In the genomic region with DNA sequence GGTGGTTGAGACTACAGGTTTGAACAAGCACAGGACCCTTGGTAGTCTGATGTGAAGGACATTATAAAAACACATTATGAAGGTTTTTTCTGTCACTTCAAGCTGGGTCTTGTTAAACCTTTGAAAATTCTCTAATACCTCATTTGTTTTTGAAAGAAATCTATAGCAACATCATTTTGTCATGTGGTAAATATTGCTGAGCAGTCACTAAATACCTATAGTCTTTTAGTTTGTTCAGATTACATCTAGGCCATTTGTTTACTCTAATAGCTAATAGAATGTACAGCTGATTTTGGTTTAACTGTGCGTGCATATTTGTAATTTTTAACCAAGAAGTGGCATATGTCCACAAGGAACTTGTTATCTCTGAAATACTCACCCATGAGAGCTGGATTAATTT, we compare ENCODE assay signal across 1 cellular context.
TF ChIP-seq lines count a peak whose summit lies in the region.

No MANE protein-coding gene starts in this region.

TF ChIP-seq in HepG2, 621 proteins besides CTCF, POLR2A, EP300 and RAD21 (continued from another document):
- TF ChIP-seq, protein P1, sequence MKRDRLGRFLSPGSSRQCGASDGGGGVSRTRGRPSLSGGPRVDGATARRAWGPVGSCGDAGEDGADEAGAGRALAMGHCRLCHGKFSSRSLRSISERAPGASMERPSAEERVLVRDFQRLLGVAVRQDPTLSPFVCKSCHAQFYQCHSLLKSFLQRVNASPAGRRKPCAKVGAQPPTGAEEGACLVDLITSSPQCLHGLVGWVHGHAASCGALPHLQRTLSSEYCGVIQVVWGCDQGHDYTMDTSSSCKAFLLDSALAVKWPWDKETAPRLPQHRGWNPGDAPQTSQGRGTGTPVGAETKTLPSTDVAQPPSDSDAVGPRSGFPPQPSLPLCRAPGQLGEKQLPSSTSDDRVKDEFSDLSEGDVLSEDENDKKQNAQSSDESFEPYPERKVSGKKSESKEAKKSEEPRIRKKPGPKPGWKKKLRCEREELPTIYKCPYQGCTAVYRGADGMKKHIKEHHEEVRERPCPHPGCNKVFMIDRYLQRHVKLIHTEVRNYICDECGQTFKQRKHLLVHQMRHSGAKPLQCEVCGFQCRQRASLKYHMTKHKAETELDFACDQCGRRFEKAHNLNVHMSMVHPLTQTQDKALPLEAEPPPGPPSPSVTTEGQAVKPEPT (CRISPR knock-in tag; IDR thresholded peaks at IDR 0.05; ENCODE audit: low read depth), result no peak
- TF ChIP-seq TFAP4 (IDR thresholded peaks at IDR 0.05; ENCODE audit: borderline replicate concordance, low read depth) (peak; percentile 24; the same call in 1 of the 2 replicates), SUZ12 (IDR thresholded peaks at IDR 0.05; ENCODE audit: low read depth, low read length) (no peak), GATAD2A (CRISPR knock-in tag; IDR thresholded peaks at IDR 0.05) (no peak), FOXK1 (CRISPR knock-in tag; IDR thresholded peaks at IDR 0.05; ENCODE audit: borderline replicate concordance, low read depth) (no peak), MAFK (conservative IDR thresholded peaks at IDR 0.05 in 1 of 2, IDR thresholded peaks at IDR 0.05 in 1 of 2; ENCODE audit: low read length in 2 of 2) (peak; percentile 84 to 88), MEIS1 (CRISPR knock-in tag; IDR thresholded peaks at IDR 0.05; ENCODE audit: borderline replicate concordance) (no peak), MAFF (IDR thresholded peaks at IDR 0.05; ENCODE audit: low read depth, low read length) (peak; percentile 75), ZNF704 (CRISPR knock-in tag; IDR thresholded peaks at IDR 0.05; ENCODE audit: borderline replicate concordance) (no peak), GABPA (IDR thresholded peaks at IDR 0.05; ENCODE audit: low read depth, low read length) (no peak), GABPA (CRISPR knock-in tag; IDR thresholded peaks at IDR 0.05; ENCODE audit: low read depth) (no peak)
- TF ChIP-seq, protein P2, sequence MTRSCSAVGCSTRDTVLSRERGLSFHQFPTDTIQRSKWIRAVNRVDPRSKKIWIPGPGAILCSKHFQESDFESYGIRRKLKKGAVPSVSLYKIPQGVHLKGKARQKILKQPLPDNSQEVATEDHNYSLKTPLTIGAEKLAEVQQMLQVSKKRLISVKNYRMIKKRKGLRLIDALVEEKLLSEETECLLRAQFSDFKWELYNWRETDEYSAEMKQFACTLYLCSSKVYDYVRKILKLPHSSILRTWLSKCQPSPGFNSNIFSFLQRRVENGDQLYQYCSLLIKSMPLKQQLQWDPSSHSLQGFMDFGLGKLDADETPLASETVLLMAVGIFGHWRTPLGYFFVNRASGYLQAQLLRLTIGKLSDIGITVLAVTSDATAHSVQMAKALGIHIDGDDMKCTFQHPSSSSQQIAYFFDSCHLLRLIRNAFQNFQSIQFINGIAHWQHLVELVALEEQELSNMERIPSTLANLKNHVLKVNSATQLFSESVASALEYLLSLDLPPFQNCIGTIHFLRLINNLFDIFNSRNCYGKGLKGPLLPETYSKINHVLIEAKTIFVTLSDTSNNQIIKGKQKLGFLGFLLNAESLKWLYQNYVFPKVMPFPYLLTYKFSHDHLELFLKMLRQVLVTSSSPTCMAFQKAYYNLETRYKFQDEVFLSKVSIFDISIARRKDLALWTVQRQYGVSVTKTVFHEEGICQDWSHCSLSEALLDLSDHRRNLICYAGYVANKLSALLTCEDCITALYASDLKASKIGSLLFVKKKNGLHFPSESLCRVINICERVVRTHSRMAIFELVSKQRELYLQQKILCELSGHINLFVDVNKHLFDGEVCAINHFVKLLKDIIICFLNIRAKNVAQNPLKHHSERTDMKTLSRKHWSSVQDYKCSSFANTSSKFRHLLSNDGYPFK (CRISPR knock-in tag; IDR thresholded peaks at IDR 0.05; ENCODE audit: borderline replicate concordance), result no peak
